In the genomic region with DNA sequence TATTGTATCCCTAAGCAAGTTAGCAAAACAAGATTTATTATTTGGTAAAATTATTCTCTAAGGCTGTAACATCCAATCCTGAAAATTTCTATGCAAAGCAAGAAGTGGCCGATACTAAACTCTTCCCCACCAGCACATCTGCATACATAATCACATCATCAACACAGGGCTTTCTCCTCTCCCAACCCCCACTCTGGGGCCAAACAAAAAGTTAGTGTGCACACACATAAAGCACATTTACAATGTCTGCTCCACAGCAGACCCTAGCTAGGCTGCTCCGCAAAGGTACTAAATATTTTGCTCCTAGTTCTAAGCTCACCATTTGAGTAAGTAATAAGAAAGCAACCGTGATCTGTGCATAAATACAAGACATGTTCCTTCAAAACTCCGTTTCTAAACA, we compare ENCODE assay signal across 19 cellular contexts. TPM values are rescaled to one million over a fixed set of nuclear protein-coding genes. Genes with fewer than 3 reads are reported as not detected.
DNase-seq lines count a peak whose midpoint lies in the region; ATAC-seq and TF ChIP-seq lines count a peak whose summit lies in the region.
"Had no signal": no experiment of that assay in that cellular context is flagged by ENCODE, and none has a peak within 500 bp of the region (broad histone marks: within the 10 kb centered on the region; RNA-seq: fewer than 3 reads in every experiment).

No MANE protein-coding gene starts in this region.

- H3K27ac Mint-ChIP-seq in CD14-positive monocyte = peak overlapping the region; percentile 69 to 97 (median 95)
- H3K27ac Mint-ChIP-seq: activated naive CD4-positive, alpha-beta T cell treated with anti-CD3 and anti-CD28 coated beads, Interleukin-2, amount 50 U/mL, for 24 hours; IgD-negative memory B cell; T-cell had no signal

- H3K27ac ChIP-seq in neural cell (ENCODE audit: low read length) (no peak overlapping the region), left lung (no peak overlapping the region), prostate gland (no peak overlapping the region)
- H3K27ac ChIP-seq: A549, heart left ventricle had no signal

- no peak for TF ChIP-seq EP300 in neural cell (conservative IDR thresholded peaks at IDR 0.05; ENCODE audit: poor library complexity, severe bottlenecking)

- H3K36me3 ChIP-seq in neural cell (ENCODE audit: insufficient read depth, low read length) (no peaks in the 10 kb centered on the region), left lung (no peaks in the 10 kb centered on the region), prostate gland (no peaks in the 10 kb centered on the region)
- H3K36me3 ChIP-seq: heart left ventricle had no signal

- no peaks in the 10 kb centered on the region for H3K9me2 ChIP-seq in neural cell (ENCODE audit: insufficient read depth, low read length)

- no peaks in the 10 kb centered on the region for H3K9me3 ChIP-seq in neural cell (ENCODE audit: low read length)
- peaks cover 0 to 3% of the 10 kb centered on the region in 2 donors for H3K9me3 ChIP-seq in left lung
- no peaks in the 10 kb centered on the region for H3K9me3 ChIP-seq in prostate gland

- H3K9me3 Mint-ChIP-seq in CD14-positive monocyte = peaks cover 0 to 15% (median 9%) of the 10 kb centered on the region in 7 donors
- H3K9me3 Mint-ChIP-seq: activated naive CD4-positive, alpha-beta T cell treated with anti-CD3 and anti-CD28 coated beads, Interleukin-2, amount 50 U/mL, for 24 hours; IgD-negative memory B cell; T-cell had no signal

- TF ChIP-seq RAD21 in neural cell (conservative IDR thresholded peaks at IDR 0.05) = no peak

- in situ Hi-C loops in SK-MEL-5 (cut with HindIII; ENCODE audit: low pct_unique_long_range_greater_than_20kb, low sequenced_read_pairs) = no loop called here

- peaks cover 80% of the 10 kb centered on the region for H3K79me2 ChIP-seq in neural cell (replicated peaks; ENCODE audit: insufficient read depth, low read length)

- peaks cover 8 to 39% of the 10 kb centered on the region in 2 donors for H3K4me1 ChIP-seq in left lung
- no peaks in the 10 kb centered on the region for H3K4me1 ChIP-seq in prostate gland (replicated peaks)

- no peaks in the 10 kb centered on the region for H3K27me3 ChIP-seq in neural cell (ENCODE audit: insufficient read depth, low read depth, low read length)
- no peaks in the 10 kb centered on the region for H3K27me3 ChIP-seq in left lung
- H3K27me3 ChIP-seq in prostate gland (replicated peaks; ENCODE audit: insufficient read depth) = no peaks in the 10 kb centered on the region
- H3K27me3 ChIP-seq: heart left ventricle had no signal

- peaks cover 0 to 3% (median 0%) of the 10 kb centered on the region in 3 donors for H3K27me3 Mint-ChIP-seq in CD14-positive monocyte (ENCODE audit: low read depth in 3 of 3)
- H3K27me3 Mint-ChIP-seq: activated naive CD4-positive, alpha-beta T cell treated with anti-CD3 and anti-CD28 coated beads, Interleukin-2, amount 50 U/mL, for 24 hours; IgD-negative memory B cell; T-cell had no signal

- H3K4me2 ChIP-seq in neural cell (ENCODE audit: low read length) = peak overlapping the region; percentile 97
- H3K4me2 ChIP-seq: A549, smooth muscle cell had no signal

- DNase-seq in CD14-positive monocyte (ENCODE audit: low spot score) (no peak), SK-MEL-5 (ENCODE audit: low read depth, low spot score) (peak; percentile 46), erythroblast (lab: John Stamatoyannopoulos, UW) (no peak), left lung (no peak), prostate gland (ENCODE audit: low spot score) (no peak), EL (no peak), GDM1 (lab: John Stamatoyannopoulos, UW) (no peak)
- DNase-seq: activated T-cell treated with anti-CD3 and anti-CD28 coated beads for 4 hours; heart left ventricle; NCI-H1105 treated with DMSO at 0.1 percent for 48 hours; NCI-H345; stimulated activated naive CD8-positive, alpha-beta T cell treated with anti-CD3 and anti-CD28 coated beads, Interleukin-15, Interleukin-2, amounts not matched to agents 100 U/mL and 50 U/mL, for 24 hours; T-cell had no signal

- ATAC-seq in left lung = no peak
- ATAC-seq: A549; activated CD4-positive, CD25-positive, alpha-beta regulatory T cell treated with anti-CD3 and anti-CD28 coated beads, Interleukin-2, amount 50 U/mL, for 24 hours; heart left ventricle; stimulated activated naive CD8-positive, alpha-beta T cell treated with anti-CD3 and anti-CD28 coated beads, Interleukin-15, Interleukin-2, amounts not matched to agents 100 U/mL and 50 U/mL, for 24 hours; T-cell had no signal

- peaks cover 9 to 12% of the 10 kb centered on the region in 2 donors for H3K36me3 Mint-ChIP-seq in CD14-positive monocyte
- H3K36me3 Mint-ChIP-seq: activated naive CD4-positive, alpha-beta T cell treated with anti-CD3 and anti-CD28 coated beads, Interleukin-2, amount 50 U/mL, for 24 hours had no signal

- peak; percentile 42 for TF ChIP-seq POLR2A in erythroblast (IDR thresholded peaks at IDR 0.05; ENCODE audit: low read length)
- no peak for TF ChIP-seq POLR2A in prostate gland (IDR thresholded peaks at IDR 0.05)

- H3K4me1 Mint-ChIP-seq in CD14-positive monocyte = peaks cover 60% of the 10 kb centered on the region

- no peaks in the 10 kb centered on the region for H3F3A ChIP-seq in neural cell (ENCODE audit: insufficient read depth, low read length, poor library complexity, severe bottlenecking)

- WGBS in prostate gland = 52% methylated on average over 4 of the region's 4 CpGs

- H3K9ac ChIP-seq in neural cell (ENCODE audit: low read length) = peak overlapping the region; percentile 18

- intact Hi-C loops in CD14-positive monocyte (cut with micrococcal nuclease) (loop anchor here in 1 of 2 donors (10.0 kb wide), 1 partner anchor 93 kb away; no protein-coding TSS in a partner anchor), left lung (cut with DNase I) (no loop called here), prostate gland (cut with DNase I) (no loop called here)

- H4K20me1 ChIP-seq in neural cell (ENCODE audit: insufficient read depth) = peaks cover 11% of the 10 kb centered on the region

- no peak overlapping the region for H2AFZ ChIP-seq in neural cell (ENCODE audit: low read depth, low read length)

- peak overlapping the region; percentile 40 to 64 for H3K4me3 Mint-ChIP-seq in CD14-positive monocyte
- H3K4me3 Mint-ChIP-seq: activated naive CD4-positive, alpha-beta T cell treated with anti-CD3 and anti-CD28 coated beads, Interleukin-2, amount 50 U/mL, for 24 hours; T-cell had no signal

- peak overlapping the region; percentile 96 for H3K4me3 ChIP-seq in neural cell (ENCODE audit: low read length)
- no peak overlapping the region for H3K4me3 ChIP-seq in left lung
- no peak overlapping the region for H3K4me3 ChIP-seq in prostate gland
- H3K4me3 ChIP-seq: A549, heart left ventricle, smooth muscle cell had no signal

- TF ChIP-seq CTCF in CD14-positive monocyte (IDR thresholded peaks at IDR 0.05) = no peak
- no peak for TF ChIP-seq CTCF in neural cell (IDR thresholded peaks at IDR 0.05; ENCODE audit: poor library complexity, severe bottlenecking)
- TF ChIP-seq CTCF in left lung (IDR thresholded peaks at IDR 0.05) = no peak
- no peak for TF ChIP-seq CTCF in prostate gland (IDR thresholded peaks at IDR 0.05)

TF ChIP-seq in neural cell, 6 proteins besides CTCF, POLR2A, EP300 and RAD21:
- TF ChIP-seq EZH2 (IDR thresholded peaks at IDR 0.05; ENCODE audit: borderline replicate concordance, insufficient read depth, low read length, poor library complexity, severe bottlenecking) = no peak
- TF ChIP-seq POLR2AphosphoS5 (IDR thresholded peaks at IDR 0.05) = no peak
- TF ChIP-seq SMC3 (conservative IDR thresholded peaks at IDR 0.05; ENCODE audit: poor library complexity) = no peak
- TF ChIP-seq, protein P1, sequence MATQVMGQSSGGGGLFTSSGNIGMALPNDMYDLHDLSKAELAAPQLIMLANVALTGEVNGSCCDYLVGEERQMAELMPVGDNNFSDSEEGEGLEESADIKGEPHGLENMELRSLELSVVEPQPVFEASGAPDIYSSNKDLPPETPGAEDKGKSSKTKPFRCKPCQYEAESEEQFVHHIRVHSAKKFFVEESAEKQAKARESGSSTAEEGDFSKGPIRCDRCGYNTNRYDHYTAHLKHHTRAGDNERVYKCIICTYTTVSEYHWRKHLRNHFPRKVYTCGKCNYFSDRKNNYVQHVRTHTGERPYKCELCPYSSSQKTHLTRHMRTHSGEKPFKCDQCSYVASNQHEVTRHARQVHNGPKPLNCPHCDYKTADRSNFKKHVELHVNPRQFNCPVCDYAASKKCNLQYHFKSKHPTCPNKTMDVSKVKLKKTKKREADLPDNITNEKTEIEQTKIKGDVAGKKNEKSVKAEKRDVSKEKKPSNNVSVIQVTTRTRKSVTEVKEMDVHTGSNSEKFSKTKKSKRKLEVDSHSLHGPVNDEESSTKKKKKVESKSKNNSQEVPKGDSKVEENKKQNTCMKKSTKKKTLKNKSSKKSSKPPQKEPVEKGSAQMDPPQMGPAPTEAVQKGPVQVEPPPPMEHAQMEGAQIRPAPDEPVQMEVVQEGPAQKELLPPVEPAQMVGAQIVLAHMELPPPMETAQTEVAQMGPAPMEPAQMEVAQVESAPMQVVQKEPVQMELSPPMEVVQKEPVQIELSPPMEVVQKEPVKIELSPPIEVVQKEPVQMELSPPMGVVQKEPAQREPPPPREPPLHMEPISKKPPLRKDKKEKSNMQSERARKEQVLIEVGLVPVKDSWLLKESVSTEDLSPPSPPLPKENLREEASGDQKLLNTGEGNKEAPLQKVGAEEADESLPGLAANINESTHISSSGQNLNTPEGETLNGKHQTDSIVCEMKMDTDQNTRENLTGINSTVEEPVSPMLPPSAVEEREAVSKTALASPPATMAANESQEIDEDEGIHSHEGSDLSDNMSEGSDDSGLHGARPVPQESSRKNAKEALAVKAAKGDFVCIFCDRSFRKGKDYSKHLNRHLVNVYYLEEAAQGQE (IDR thresholded peaks at IDR 0.05; ENCODE audit: borderline replicate concordance) = no peak
- no peak for TF ChIP-seq MXI1 (conservative IDR thresholded peaks at IDR 0.05; ENCODE audit: poor library complexity, severe bottlenecking)
- no peak for TF ChIP-seq TAF1 (IDR thresholded peaks at IDR 0.05; ENCODE audit: low read depth)

RNA-seq across cellular contexts. Expression of a gene that starts 3.6 kb away (rescaled TPM):
- 100 to 1,000 TPM; 376 to 439 TPM for polyA plus RNA-seq in CD14-positive monocyte
- total RNA-seq in SK-MEL-5 (2014; rRNA removed; shearing (Covaris generic)) = 89.1 and 106 TPM in 2 replicates
- 85.1 and 94.4 TPM in 2 replicates for polyA plus RNA-seq in SK-MEL-5 (2015; cell fraction: cytosol; rRNA removed)
- 21.1 and 26.2 TPM in 2 replicates for polyA plus RNA-seq in SK-MEL-5 (2015; cell fraction: nucleus; rRNA removed)
- polyA plus RNA-seq in neural cell = 48.7 and 62.8 TPM in 2 replicates
- 110 and 143 TPM in 2 replicates for polyA minus RNA-seq in neural cell
- 100 to 1,000 TPM in 1 of 2 donors, 10 to 100 TPM in 1; 84.0 to 125 TPM for total RNA-seq in left lung
- 100 to 1,000 TPM in 1 of 2 donors, 10 to 100 TPM in 1; 83.8 to 116 TPM for total RNA-seq in prostate gland
